ENCODE assay signal across 1 cellular context in genomic region chr14:100067971-100068959, GRCh38.
A peak's percentile ranks its signal among the peaks of the same experiment; 100 is the strongest.
TF ChIP-seq lines count a peak whose summit lies in the region.

No MANE protein-coding gene starts in this region.

TF ChIP-seq in K562, 482 proteins besides CTCF, POLR2A, EP300 and RAD21 (continued from another document and continues in another):
- TF ChIP-seq NKRF (IDR thresholded peaks at IDR 0.05; ENCODE audit: borderline replicate concordance): no peak
- peak; percentile 31; the same call in 1 of the 2 replicates for TF ChIP-seq IRF9 (tag; IDR thresholded peaks at IDR 0.05)
- peak; percentile 83 for TF ChIP-seq HMBOX1 (IDR thresholded peaks at IDR 0.05)
- no peak for TF ChIP-seq ZFP30 (CRISPR knock-in tag; IDR thresholded peaks at IDR 0.05; ENCODE audit: borderline replicate concordance)
- TF ChIP-seq RCOR1 (IDR thresholded peaks at IDR 0.05; ENCODE audit: borderline replicate concordance in 1 of 2, low read depth in 2 of 2, low read length in 2 of 2): peak in 1 of 2 experiments; percentile 69; a peak in 2 of 4 replicates
- TF ChIP-seq TAF9B (IDR thresholded peaks at IDR 0.05; ENCODE audit: partially characterized antibody): peak; percentile 69
- TF ChIP-seq MIER1 (IDR thresholded peaks at IDR 0.05; ENCODE audit: low read depth): no peak
- TF ChIP-seq ARNT (IDR thresholded peaks at IDR 0.05): no peak
- TF ChIP-seq SMC3 (conservative IDR thresholded peaks at IDR 0.05; ENCODE audit: insufficient read depth, low read depth, low read length): no peak
- TF ChIP-seq THRAP3 (IDR thresholded peaks at IDR 0.05; ENCODE audit: borderline replicate concordance): no peak
- no peak for TF ChIP-seq FUS (optimal IDR thresholded peaks at IDR 0.05; ENCODE audit: low read depth, low read length)
- TF ChIP-seq RBM15 (IDR thresholded peaks at IDR 0.05; ENCODE audit: insufficient read depth, low read length): no peak
- TF ChIP-seq ZNF282 (CRISPR knock-in tag; IDR thresholded peaks at IDR 0.05): no peak
- TF ChIP-seq HES1 (IDR thresholded peaks at IDR 0.05; ENCODE audit: low read depth): no peak
- no peak for TF ChIP-seq RFX5 (IDR thresholded peaks at IDR 0.05; ENCODE audit: low read depth, low read length)
- TF ChIP-seq ZNF398 (CRISPR knock-in tag; IDR thresholded peaks at IDR 0.05): no peak
- no peak for TF ChIP-seq DDX20 (tag; IDR thresholded peaks at IDR 0.05; ENCODE audit: low read depth)
- TF ChIP-seq ZNF41 (CRISPR knock-in tag; conservative IDR thresholded peaks at IDR 0.05): no peak
- TF ChIP-seq CBX2 (IDR thresholded peaks at IDR 0.05; ENCODE audit: insufficient read depth, low read length, poor library complexity, severe bottlenecking): no peak
- no peak for TF ChIP-seq SP1 (CRISPR knock-in tag; IDR thresholded peaks at IDR 0.05)
- TF ChIP-seq AFF4 (CRISPR knock-in tag; IDR thresholded peaks at IDR 0.05): no peak
- TF ChIP-seq BRCA1 (IDR thresholded peaks at IDR 0.05): no peak
- TF ChIP-seq BRCA1 (CRISPR knock-in tag; IDR thresholded peaks at IDR 0.05): no peak
- TF ChIP-seq ZNF316 (IDR thresholded peaks at IDR 0.05): no peak
- TF ChIP-seq ADNP (tag; IDR thresholded peaks at IDR 0.05): no peak
- TF ChIP-seq TFE3 (CRISPR knock-in tag; IDR thresholded peaks at IDR 0.05): no peak
- no peak for TF ChIP-seq ZBTB7A (IDR thresholded peaks at IDR 0.05; ENCODE audit: borderline replicate concordance, control insufficient read depth, low read depth, low read length)
- TF ChIP-seq ZKSCAN1 (IDR thresholded peaks at IDR 0.05; ENCODE audit: low read depth, low read length): peak; percentile 86
- no peak for TF ChIP-seq REST (CRISPR knock-in tag; IDR thresholded peaks at IDR 0.05; ENCODE audit: low read depth)
- TF ChIP-seq RBBP5 (IDR thresholded peaks at IDR 0.05; ENCODE audit: borderline replicate concordance, insufficient read depth, low read length, poor library complexity, severe bottlenecking): peak; percentile 76
- no peak for TF ChIP-seq ZHX1 (conservative IDR thresholded peaks at IDR 0.05; ENCODE audit: low read length)
- no peak for TF ChIP-seq CBFB (CRISPR knock-in tag; IDR thresholded peaks at IDR 0.05)
- no peak for TF ChIP-seq HBP1 (CRISPR knock-in tag; IDR thresholded peaks at IDR 0.05)
- TF ChIP-seq ZNF232 (CRISPR knock-in tag; IDR thresholded peaks at IDR 0.05): no peak
- no peak for TF ChIP-seq PURB (CRISPR knock-in tag; IDR thresholded peaks at IDR 0.05; ENCODE audit: low read depth)
